ENCODE assay signal across 1 cellular context in the genomic region with DNA sequence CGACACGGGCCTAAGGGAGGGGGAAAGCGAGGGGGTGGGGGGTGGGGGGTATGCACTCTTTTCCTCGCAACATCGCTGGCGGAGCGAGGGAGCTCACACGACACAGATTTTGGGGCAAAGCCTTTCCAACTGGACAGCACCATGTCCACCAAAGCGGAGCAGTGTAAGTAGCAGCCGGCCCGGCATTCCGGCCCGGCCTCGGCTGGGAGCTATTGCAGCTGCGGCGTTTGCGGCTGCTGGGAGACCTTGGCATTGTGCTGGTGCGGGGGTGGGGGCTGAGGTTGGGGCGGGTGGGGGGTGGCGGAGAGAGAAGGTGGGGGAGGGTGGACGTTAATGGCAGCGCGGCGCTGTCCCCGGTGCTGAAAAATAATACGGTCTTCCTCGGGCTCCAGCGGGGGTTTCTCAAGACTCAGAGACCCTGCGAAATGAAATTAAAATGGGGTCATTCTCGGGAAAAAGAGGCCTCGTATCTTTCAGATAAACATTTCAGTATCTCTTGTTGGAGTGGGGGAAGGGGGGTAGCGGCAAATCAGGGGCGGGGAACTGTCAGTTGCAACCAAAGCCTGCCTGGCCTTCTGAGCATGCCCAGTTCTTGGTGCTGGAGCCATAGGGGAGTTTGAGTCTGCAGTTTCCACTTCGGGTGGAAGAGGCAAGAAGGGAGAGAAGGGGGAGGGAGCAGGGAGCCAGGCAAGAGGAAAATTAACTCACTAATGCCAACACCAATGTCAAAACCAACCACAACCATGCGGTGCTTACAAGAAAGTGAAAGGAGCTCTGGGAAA.
TF ChIP-seq lines count a peak whose summit lies in the region.

A gene (plus strand): TSS at position 51 of the 782 bp plus-strand sequence. CDS start 91 bp downstream, at position 142.

TF ChIP-seq in SK-N-SH, 30 proteins besides CTCF, POLR2A, EP300 and RAD21 (continued from another document):
- TF ChIP-seq SMC3 (IDR thresholded peaks at IDR 0.05; ENCODE audit: low read depth, low read length), result no peak
- no peak for TF ChIP-seq CHD2 (IDR thresholded peaks at IDR 0.05; ENCODE audit: low read length, partially characterized antibody)
- TF ChIP-seq NRF1 (IDR thresholded peaks at IDR 0.05; ENCODE audit: low read depth, low read length), result peak; percentile 23; the same call in 1 of the 2 replicates
- TF ChIP-seq RXRA (IDR thresholded peaks at IDR 0.05; ENCODE audit: borderline replicate concordance, low read depth), result no peak
- no peak for TF ChIP-seq YY1 (IDR thresholded peaks at IDR 0.05; ENCODE audit: low read depth)
- TF ChIP-seq ELF1 (IDR thresholded peaks at IDR 0.05), result no peak
- TF ChIP-seq, protein P1, sequence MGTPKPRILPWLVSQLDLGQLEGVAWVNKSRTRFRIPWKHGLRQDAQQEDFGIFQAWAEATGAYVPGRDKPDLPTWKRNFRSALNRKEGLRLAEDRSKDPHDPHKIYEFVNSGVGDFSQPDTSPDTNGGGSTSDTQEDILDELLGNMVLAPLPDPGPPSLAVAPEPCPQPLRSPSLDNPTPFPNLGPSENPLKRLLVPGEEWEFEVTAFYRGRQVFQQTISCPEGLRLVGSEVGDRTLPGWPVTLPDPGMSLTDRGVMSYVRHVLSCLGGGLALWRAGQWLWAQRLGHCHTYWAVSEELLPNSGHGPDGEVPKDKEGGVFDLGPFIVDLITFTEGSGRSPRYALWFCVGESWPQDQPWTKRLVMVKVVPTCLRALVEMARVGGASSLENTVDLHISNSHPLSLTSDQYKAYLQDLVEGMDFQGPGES (IDR thresholded peaks at IDR 0.05; ENCODE audit: low read depth, low read length), result no peak
- TF ChIP-seq, protein P2, sequence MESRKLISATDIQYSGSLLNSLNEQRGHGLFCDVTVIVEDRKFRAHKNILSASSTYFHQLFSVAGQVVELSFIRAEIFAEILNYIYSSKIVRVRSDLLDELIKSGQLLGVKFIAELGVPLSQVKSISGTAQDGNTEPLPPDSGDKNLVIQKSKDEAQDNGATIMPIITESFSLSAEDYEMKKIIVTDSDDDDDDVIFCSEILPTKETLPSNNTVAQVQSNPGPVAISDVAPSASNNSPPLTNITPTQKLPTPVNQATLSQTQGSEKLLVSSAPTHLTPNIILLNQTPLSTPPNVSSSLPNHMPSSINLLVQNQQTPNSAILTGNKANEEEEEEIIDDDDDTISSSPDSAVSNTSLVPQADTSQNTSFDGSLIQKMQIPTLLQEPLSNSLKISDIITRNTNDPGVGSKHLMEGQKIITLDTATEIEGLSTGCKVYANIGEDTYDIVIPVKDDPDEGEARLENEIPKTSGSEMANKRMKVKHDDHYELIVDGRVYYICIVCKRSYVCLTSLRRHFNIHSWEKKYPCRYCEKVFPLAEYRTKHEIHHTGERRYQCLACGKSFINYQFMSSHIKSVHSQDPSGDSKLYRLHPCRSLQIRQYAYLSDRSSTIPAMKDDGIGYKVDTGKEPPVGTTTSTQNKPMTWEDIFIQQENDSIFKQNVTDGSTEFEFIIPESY (IDR thresholded peaks at IDR 0.05; ENCODE audit: borderline replicate concordance, low read depth), result no peak
- TF ChIP-seq, protein P3, sequence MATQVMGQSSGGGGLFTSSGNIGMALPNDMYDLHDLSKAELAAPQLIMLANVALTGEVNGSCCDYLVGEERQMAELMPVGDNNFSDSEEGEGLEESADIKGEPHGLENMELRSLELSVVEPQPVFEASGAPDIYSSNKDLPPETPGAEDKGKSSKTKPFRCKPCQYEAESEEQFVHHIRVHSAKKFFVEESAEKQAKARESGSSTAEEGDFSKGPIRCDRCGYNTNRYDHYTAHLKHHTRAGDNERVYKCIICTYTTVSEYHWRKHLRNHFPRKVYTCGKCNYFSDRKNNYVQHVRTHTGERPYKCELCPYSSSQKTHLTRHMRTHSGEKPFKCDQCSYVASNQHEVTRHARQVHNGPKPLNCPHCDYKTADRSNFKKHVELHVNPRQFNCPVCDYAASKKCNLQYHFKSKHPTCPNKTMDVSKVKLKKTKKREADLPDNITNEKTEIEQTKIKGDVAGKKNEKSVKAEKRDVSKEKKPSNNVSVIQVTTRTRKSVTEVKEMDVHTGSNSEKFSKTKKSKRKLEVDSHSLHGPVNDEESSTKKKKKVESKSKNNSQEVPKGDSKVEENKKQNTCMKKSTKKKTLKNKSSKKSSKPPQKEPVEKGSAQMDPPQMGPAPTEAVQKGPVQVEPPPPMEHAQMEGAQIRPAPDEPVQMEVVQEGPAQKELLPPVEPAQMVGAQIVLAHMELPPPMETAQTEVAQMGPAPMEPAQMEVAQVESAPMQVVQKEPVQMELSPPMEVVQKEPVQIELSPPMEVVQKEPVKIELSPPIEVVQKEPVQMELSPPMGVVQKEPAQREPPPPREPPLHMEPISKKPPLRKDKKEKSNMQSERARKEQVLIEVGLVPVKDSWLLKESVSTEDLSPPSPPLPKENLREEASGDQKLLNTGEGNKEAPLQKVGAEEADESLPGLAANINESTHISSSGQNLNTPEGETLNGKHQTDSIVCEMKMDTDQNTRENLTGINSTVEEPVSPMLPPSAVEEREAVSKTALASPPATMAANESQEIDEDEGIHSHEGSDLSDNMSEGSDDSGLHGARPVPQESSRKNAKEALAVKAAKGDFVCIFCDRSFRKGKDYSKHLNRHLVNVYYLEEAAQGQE (IDR thresholded peaks at IDR 0.05; ENCODE audit: low read depth, low read length), result peak; percentile 87
- no peak for TF ChIP-seq EZH2phosphoT487 (IDR thresholded peaks at IDR 0.05; ENCODE audit: borderline replicate concordance, low read depth)
- no peak for TF ChIP-seq GATA2 (CRISPR knock-in tag; IDR thresholded peaks at IDR 0.05)
- no peak for TF ChIP-seq FOSL2 (IDR thresholded peaks at IDR 0.05; ENCODE audit: borderline replicate concordance, low read depth)
- no peak for TF ChIP-seq MEF2A (IDR thresholded peaks at IDR 0.05; ENCODE audit: borderline replicate concordance, low read depth)
- TF ChIP-seq FOXJ3 (CRISPR knock-in tag; IDR thresholded peaks at IDR 0.05), result no peak
- TF ChIP-seq TCF12 (IDR thresholded peaks at IDR 0.05), result no peak
